Comparison of ENCODE assay signal across 1 cellular context in the genomic region with DNA sequence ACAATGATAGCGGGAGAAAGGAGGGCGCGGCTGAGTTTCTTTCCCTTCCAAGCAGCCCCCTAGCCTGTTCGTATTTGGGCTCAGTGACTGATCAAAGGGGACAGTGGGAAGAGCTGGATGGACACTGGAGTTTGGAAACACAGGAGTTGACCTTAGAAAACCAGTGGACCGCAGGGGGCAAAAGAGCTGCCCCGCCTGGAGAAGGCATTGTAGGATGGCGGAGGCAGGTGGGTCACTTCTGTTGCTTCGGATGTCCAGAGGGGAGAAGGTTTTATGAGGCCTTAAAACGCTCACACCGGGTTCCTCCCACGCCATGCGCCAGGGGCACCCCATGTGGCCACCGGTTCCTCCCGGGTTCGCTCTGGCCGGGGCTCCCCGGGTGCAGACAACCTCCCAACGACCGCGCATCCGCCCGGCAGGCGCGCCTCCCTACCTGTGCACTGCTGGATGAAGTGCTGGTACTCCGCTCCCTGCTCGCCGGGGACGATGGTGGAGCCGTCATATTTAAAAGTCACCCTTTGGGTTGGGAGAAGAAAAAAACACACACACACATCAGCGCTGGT.
TF ChIP-seq lines count a peak whose summit lies in the region.

No MANE protein-coding gene starts in this region.

TF ChIP-seq in K562, 482 proteins besides CTCF, POLR2A, EP300 and RAD21 (continued from another document and continues in another):
- TF ChIP-seq, protein P1, sequence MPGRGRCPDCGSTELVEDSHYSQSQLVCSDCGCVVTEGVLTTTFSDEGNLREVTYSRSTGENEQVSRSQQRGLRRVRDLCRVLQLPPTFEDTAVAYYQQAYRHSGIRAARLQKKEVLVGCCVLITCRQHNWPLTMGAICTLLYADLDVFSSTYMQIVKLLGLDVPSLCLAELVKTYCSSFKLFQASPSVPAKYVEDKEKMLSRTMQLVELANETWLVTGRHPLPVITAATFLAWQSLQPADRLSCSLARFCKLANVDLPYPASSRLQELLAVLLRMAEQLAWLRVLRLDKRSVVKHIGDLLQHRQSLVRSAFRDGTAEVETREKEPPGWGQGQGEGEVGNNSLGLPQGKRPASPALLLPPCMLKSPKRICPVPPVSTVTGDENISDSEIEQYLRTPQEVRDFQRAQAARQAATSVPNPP (IDR thresholded peaks at IDR 0.05; ENCODE audit: borderline replicate concordance, insufficient read depth, insufficient read length), result no peak
- no peak for TF ChIP-seq MTF1 (CRISPR knock-in tag; IDR thresholded peaks at IDR 0.05; ENCODE audit: borderline replicate concordance)
- TF ChIP-seq YY1 (IDR thresholded peaks at IDR 0.05; ENCODE audit: borderline replicate concordance in 1 of 3, control insufficient read depth in 1 of 3, extremely low read depth in 1 of 3, insufficient read depth in 3 of 3, insufficient read length in 1 of 3, insufficient replicate concordance in 2 of 3, low read depth in 1 of 3, low read length in 2 of 3), result peak in 1 of 3 experiments; percentile 6
- no peak for TF ChIP-seq CCNT2 (IDR thresholded peaks at IDR 0.05; ENCODE audit: borderline replicate concordance, extremely low read depth, insufficient read length, low read depth, low read length)
- TF ChIP-seq PML (IDR thresholded peaks at IDR 0.05; ENCODE audit: low read length), result no peak
- TF ChIP-seq BCOR (IDR thresholded peaks at IDR 0.05), result 0 out of 2 replicates have a peak, but pooled peaks have one; percentile 15
- TF ChIP-seq, protein P2, sequence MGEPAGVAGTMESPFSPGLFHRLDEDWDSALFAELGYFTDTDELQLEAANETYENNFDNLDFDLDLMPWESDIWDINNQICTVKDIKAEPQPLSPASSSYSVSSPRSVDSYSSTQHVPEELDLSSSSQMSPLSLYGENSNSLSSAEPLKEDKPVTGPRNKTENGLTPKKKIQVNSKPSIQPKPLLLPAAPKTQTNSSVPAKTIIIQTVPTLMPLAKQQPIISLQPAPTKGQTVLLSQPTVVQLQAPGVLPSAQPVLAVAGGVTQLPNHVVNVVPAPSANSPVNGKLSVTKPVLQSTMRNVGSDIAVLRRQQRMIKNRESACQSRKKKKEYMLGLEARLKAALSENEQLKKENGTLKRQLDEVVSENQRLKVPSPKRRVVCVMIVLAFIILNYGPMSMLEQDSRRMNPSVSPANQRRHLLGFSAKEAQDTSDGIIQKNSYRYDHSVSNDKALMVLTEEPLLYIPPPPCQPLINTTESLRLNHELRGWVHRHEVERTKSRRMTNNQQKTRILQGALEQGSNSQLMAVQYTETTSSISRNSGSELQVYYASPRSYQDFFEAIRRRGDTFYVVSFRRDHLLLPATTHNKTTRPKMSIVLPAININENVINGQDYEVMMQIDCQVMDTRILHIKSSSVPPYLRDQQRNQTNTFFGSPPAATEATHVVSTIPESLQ (CRISPR knock-in tag; IDR thresholded peaks at IDR 0.05), result no peak; the same call in 1 of the 2 replicates
- TF ChIP-seq, protein P3, sequence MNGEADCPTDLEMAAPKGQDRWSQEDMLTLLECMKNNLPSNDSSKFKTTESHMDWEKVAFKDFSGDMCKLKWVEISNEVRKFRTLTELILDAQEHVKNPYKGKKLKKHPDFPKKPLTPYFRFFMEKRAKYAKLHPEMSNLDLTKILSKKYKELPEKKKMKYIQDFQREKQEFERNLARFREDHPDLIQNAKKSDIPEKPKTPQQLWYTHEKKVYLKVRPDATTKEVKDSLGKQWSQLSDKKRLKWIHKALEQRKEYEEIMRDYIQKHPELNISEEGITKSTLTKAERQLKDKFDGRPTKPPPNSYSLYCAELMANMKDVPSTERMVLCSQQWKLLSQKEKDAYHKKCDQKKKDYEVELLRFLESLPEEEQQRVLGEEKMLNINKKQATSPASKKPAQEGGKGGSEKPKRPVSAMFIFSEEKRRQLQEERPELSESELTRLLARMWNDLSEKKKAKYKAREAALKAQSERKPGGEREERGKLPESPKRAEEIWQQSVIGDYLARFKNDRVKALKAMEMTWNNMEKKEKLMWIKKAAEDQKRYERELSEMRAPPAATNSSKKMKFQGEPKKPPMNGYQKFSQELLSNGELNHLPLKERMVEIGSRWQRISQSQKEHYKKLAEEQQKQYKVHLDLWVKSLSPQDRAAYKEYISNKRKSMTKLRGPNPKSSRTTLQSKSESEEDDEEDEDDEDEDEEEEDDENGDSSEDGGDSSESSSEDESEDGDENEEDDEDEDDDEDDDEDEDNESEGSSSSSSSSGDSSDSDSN (IDR thresholded peaks at IDR 0.05; ENCODE audit: borderline replicate concordance in 1 of 2, low read depth in 2 of 2, low read length in 2 of 2), result 0 out of 4 replicates have a peak, but pooled peaks have one; percentile 4 to 27
- TF ChIP-seq KLF1 (tag; IDR thresholded peaks at IDR 0.05), result no peak
- no peak for TF ChIP-seq SMC3 (conservative IDR thresholded peaks at IDR 0.05; ENCODE audit: insufficient read depth, low read depth, low read length)
- TF ChIP-seq ZBTB40 (IDR thresholded peaks at IDR 0.05), result peak; percentile 30; the same call in 1 of the 2 replicates
- no peak for TF ChIP-seq ZBTB40 (CRISPR knock-in tag; IDR thresholded peaks at IDR 0.05)
- no peak for TF ChIP-seq LARP7 (IDR thresholded peaks at IDR 0.05)
- TF ChIP-seq TEAD1 (CRISPR knock-in tag; IDR thresholded peaks at IDR 0.05), result no peak
- TF ChIP-seq PURB (CRISPR knock-in tag; IDR thresholded peaks at IDR 0.05; ENCODE audit: low read depth), result no peak
- TF ChIP-seq ZKSCAN3 (CRISPR knock-in tag; IDR thresholded peaks at IDR 0.05), result no peak
- TF ChIP-seq CREB3L1 (IDR thresholded peaks at IDR 0.05; ENCODE audit: borderline replicate concordance, low read depth), result no peak
- TF ChIP-seq RFX5 (IDR thresholded peaks at IDR 0.05; ENCODE audit: low read depth, low read length), result no peak
- no peak for TF ChIP-seq ADNP (tag; IDR thresholded peaks at IDR 0.05)
- no peak for TF ChIP-seq CHD1 (IDR thresholded peaks at IDR 0.05; ENCODE audit: low read length)
- TF ChIP-seq, protein P4, sequence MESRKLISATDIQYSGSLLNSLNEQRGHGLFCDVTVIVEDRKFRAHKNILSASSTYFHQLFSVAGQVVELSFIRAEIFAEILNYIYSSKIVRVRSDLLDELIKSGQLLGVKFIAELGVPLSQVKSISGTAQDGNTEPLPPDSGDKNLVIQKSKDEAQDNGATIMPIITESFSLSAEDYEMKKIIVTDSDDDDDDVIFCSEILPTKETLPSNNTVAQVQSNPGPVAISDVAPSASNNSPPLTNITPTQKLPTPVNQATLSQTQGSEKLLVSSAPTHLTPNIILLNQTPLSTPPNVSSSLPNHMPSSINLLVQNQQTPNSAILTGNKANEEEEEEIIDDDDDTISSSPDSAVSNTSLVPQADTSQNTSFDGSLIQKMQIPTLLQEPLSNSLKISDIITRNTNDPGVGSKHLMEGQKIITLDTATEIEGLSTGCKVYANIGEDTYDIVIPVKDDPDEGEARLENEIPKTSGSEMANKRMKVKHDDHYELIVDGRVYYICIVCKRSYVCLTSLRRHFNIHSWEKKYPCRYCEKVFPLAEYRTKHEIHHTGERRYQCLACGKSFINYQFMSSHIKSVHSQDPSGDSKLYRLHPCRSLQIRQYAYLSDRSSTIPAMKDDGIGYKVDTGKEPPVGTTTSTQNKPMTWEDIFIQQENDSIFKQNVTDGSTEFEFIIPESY (CRISPR knock-in tag; IDR thresholded peaks at IDR 0.05), result no peak
- no peak for TF ChIP-seq HMBOX1 (IDR thresholded peaks at IDR 0.05)
- TF ChIP-seq HOXB6 (CRISPR knock-in tag; IDR thresholded peaks at IDR 0.05; ENCODE audit: borderline replicate concordance), result no peak
- TF ChIP-seq ELF2 (CRISPR knock-in tag; IDR thresholded peaks at IDR 0.05), result no peak
- no peak for TF ChIP-seq JUND (IDR thresholded peaks at IDR 0.05; ENCODE audit: borderline replicate concordance, low read depth, low read length)
- TF ChIP-seq JUND (tag; IDR thresholded peaks at IDR 0.05; ENCODE audit: borderline replicate concordance, low read depth, low read length), result no peak
- no peak for TF ChIP-seq ZFP36 (IDR thresholded peaks at IDR 0.05; ENCODE audit: low read depth, low read length, partially characterized antibody)
- no peak for TF ChIP-seq MECOM (CRISPR knock-in tag; IDR thresholded peaks at IDR 0.05)
- TF ChIP-seq ZNF431 (CRISPR knock-in tag; IDR thresholded peaks at IDR 0.05), result 0 out of 2 replicates have a peak, but pooled peaks have one; percentile 8
- TF ChIP-seq RFX7 (CRISPR knock-in tag; IDR thresholded peaks at IDR 0.05), result no peak
- no peak for TF ChIP-seq ZC3H11A (IDR thresholded peaks at IDR 0.05; ENCODE audit: low read depth, low read length)
- TF ChIP-seq DLX4 (CRISPR knock-in tag; IDR thresholded peaks at IDR 0.05), result no peak
- TF ChIP-seq BMI1 (IDR thresholded peaks at IDR 0.05; ENCODE audit: low read length), result no peak
- TF ChIP-seq ZNF224 (CRISPR knock-in tag; IDR thresholded peaks at IDR 0.05), result no peak
- TF ChIP-seq OTX1 (CRISPR knock-in tag; IDR thresholded peaks at IDR 0.05), result no peak
- TF ChIP-seq DNMT1 (IDR thresholded peaks at IDR 0.05), result no peak
- TF ChIP-seq, protein P5, sequence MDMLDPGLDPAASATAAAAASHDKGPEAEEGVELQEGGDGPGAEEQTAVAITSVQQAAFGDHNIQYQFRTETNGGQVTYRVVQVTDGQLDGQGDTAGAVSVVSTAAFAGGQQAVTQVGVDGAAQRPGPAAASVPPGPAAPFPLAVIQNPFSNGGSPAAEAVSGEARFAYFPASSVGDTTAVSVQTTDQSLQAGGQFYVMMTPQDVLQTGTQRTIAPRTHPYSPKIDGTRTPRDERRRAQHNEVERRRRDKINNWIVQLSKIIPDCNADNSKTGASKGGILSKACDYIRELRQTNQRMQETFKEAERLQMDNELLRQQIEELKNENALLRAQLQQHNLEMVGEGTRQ (CRISPR knock-in tag; IDR thresholded peaks at IDR 0.05), result no peak
